Comparison of ENCODE assay signal across 8 cellular contexts in genomic region chr19:37078717-37079032, GRCh38. TPM values are rescaled to one million over a fixed set of nuclear protein-coding genes. Genes with fewer than 3 reads are reported as not detected.
DNase-seq lines count a peak whose midpoint lies in the region; ATAC-seq, FAIRE-seq and TF ChIP-seq lines count a peak whose summit lies in the region.

No MANE protein-coding gene starts in this region.

- no peak for FAIRE-seq in kidney (lab: Jason Lieb, UNC)

- peaks cover 23% of the 10 kb centered on the region for H3K9me3 Mint-ChIP-seq in activated CD4-positive, alpha-beta T cell treated with anti-CD3 and anti-CD28 coated beads for 36 hours (ENCODE audit: low read depth)
- H3K9me3 Mint-ChIP-seq in activated naive CD4-positive, alpha-beta T cell treated with anti-CD3 and anti-CD28 coated beads, Interleukin-2, amount 50 U/mL, for 72 hours, result peaks cover 12 to 14% of the 10 kb centered on the region in 2 donors

- TF ChIP-seq POLR2A in suprapubic skin (IDR thresholded peaks at IDR 0.05), result no peak

- H3K4me3 ChIP-seq in kidney (ENCODE audit: low read length in 2 of 2) (peak overlapping the region; percentile 98 to 100), suprapubic skin (peak overlapping the region; percentile 90)

- H3K4me3 Mint-ChIP-seq in activated CD4-positive, alpha-beta T cell treated with anti-CD3 and anti-CD28 coated beads for 36 hours, result peak overlapping the region; percentile 97

- H3K4me1 ChIP-seq in kidney (ENCODE audit: control insufficient read depth in 1 of 2, insufficient read depth in 1 of 2, low read depth in 1 of 2, low read length in 2 of 2), result peaks cover 6 to 9% of the 10 kb centered on the region in 2 donors
- peaks cover 19% of the 10 kb centered on the region for H3K4me1 ChIP-seq in suprapubic skin

- H3K36me3 ChIP-seq in kidney (ENCODE audit: control insufficient read depth in 1 of 2, insufficient read depth in 2 of 2, low read length in 2 of 2), result no peaks in the 10 kb centered on the region
- no peaks in the 10 kb centered on the region for H3K36me3 ChIP-seq in suprapubic skin

- no peak for TF ChIP-seq EP300 in suprapubic skin (IDR thresholded peaks at IDR 0.05)

- peaks cover 23% of the 10 kb centered on the region for H3K4me1 Mint-ChIP-seq in activated CD4-positive, alpha-beta T cell treated with anti-CD3 and anti-CD28 coated beads for 36 hours

- POLR2A ChIA-PET in activated CD4-positive, alpha-beta T cell treated with anti-CD3 and anti-CD28 coated beads for 36 hours (lab: Charles Lee), result interaction anchor here (1.0 to 1.6 kb wide), 3 partner anchors 139 to 516 kb away, joined by 3 to 8 read pairs (median 6); partner anchors contain the start of genes ZNF383, ZNF540 and ZNF571

- peak overlapping the region; percentile 97 for H3K9ac ChIP-seq in kidney (ENCODE audit: low read length in 2 of 2)

- peak overlapping the region; percentile 85 to 87 for H3K27ac ChIP-seq in kidney (ENCODE audit: low read depth in 2 of 2, low read length in 2 of 2)
- peak overlapping the region; percentile 78 for H3K27ac ChIP-seq in suprapubic skin

- CTCF ChIA-PET in activated CD4-positive, alpha-beta T cell treated with anti-CD3 and anti-CD28 coated beads for 36 hours (lab: Charles Lee), result interaction anchor here (1.1 kb wide), 1 partner anchor 106 kb away, joined by 6 read pairs; no protein-coding TSS in a partner anchor

- H3K9me3 ChIP-seq in kidney (ENCODE audit: control insufficient read depth in 1 of 2, low read length in 2 of 2), result peaks cover 3 to 10% of the 10 kb centered on the region in 2 donors
- no peaks in the 10 kb centered on the region for H3K9me3 ChIP-seq in suprapubic skin

- WGBS in suprapubic skin, result 0% methylated on average over 7 of the region's 7 CpGs

- TF ChIP-seq CTCF in kidney (IDR thresholded peaks at IDR 0.05; ENCODE audit: borderline replicate concordance, extremely low read depth, insufficient read depth), result no peak
- no peak for TF ChIP-seq CTCF in suprapubic skin (IDR thresholded peaks at IDR 0.05)

- peaks cover 49% of the 10 kb centered on the region for H3K36me3 Mint-ChIP-seq in activated CD4-positive, alpha-beta T cell treated with anti-CD3 and anti-CD28 coated beads for 36 hours (ENCODE audit: low read depth)
- H3K36me3 Mint-ChIP-seq in activated naive CD4-positive, alpha-beta T cell treated with anti-CD3 and anti-CD28 coated beads, Interleukin-2, amount 50 U/mL, for 72 hours, result peaks cover 30 to 69% of the 10 kb centered on the region in 2 donors

- no peaks in the 10 kb centered on the region for H3K27me3 ChIP-seq in suprapubic skin

- no peak for DNase-seq in activated CD4-positive, alpha-beta T cell treated with anti-CD3 and anti-CD28 coated beads for 36 hours
- DNase-seq in activated CD4-positive, alpha-beta T cell treated with anti-CD3 and anti-CD28 coated beads, Interleukin-2, amount 50 U/mL, for 1 hour, result no peak
- no peak for DNase-seq in activated naive CD4-positive, alpha-beta T cell treated with anti-CD3 and anti-CD28 coated beads, Interleukin-2, amount 50 U/mL, for 72 hours (ENCODE audit: low spot score in 2 of 2)
- DNase-seq in kidney, result no peak
- no peak for DNase-seq in suprapubic skin (ENCODE audit: low spot score in 2 of 2)
- DNase-seq in NCI-H1092 (lab: John Stamatoyannopoulos, UW), result no peak
- DNase-seq in middle frontal gyrus (ENCODE audit: extremely low spot score, low spot score), result no peak

- H3K27me3 Mint-ChIP-seq in activated CD4-positive, alpha-beta T cell treated with anti-CD3 and anti-CD28 coated beads for 36 hours, result no peaks in the 10 kb centered on the region

- intact Hi-C loops in activated CD4-positive, alpha-beta T cell treated with anti-CD3 and anti-CD28 coated beads for 36 hours (cut with DNase I, micrococcal nuclease), result loop anchor here (1.0 to 5.0 kb wide), 23 partner anchors 94 to 864 kb away; partner anchors contain the start of genes ZNF383 (in 2 of the 2), ZNF568 (in 2 of the 2), ZNF829 (in 2 of the 2) and ZFP14 (in 1 of the 2)
- intact Hi-C loops in kidney (cut with DNase I), result no loop called here

- peak overlapping the region; percentile 98 for H3K27ac Mint-ChIP-seq in activated CD4-positive, alpha-beta T cell treated with anti-CD3 and anti-CD28 coated beads for 36 hours
- peak overlapping the region; percentile 92 to 98 for H3K27ac Mint-ChIP-seq in activated naive CD4-positive, alpha-beta T cell treated with anti-CD3 and anti-CD28 coated beads, Interleukin-2, amount 50 U/mL, for 72 hours

- no peak for ATAC-seq in activated CD4-positive, alpha-beta T cell treated with anti-CD3 and anti-CD28 coated beads for 36 hours
- no peak for ATAC-seq in activated naive CD4-positive, alpha-beta T cell treated with anti-CD3 and anti-CD28 coated beads, Interleukin-2, amount 50 U/mL, for 72 hours
- no peak for ATAC-seq in HG02759 (IDR thresholded peaks at IDR 0.05; ENCODE audit: unreplicated experiment)

RNA-seq across cellular contexts. Expression of gene ZNF420, which starts 0.4 kb away (rescaled TPM):
- 10 to 100 TPM in 1 of 2 experiments, 1 to 10 TPM in 1; 9.1 to 12.8 TPM for total RNA-seq in activated CD4-positive, alpha-beta T cell treated with anti-CD3 and anti-CD28 coated beads for 36 hours
- 10 to 100 TPM in 1 of 2 donors, 1 to 10 TPM in 1; 8.5 to 14.2 TPM for total RNA-seq in activated naive CD4-positive, alpha-beta T cell treated with anti-CD3 and anti-CD28 coated beads, Interleukin-2, amount 50 U/mL, for 72 hours
- total RNA-seq in kidney, result 11.9 TPM
- polyA plus RNA-seq in kidney (ENCODE audit: insufficient read depth, low read depth, low replicate concordance), result 5.9 TPM
- total RNA-seq in suprapubic skin, result 1 to 10 TPM; 3.6 to 8.7 (median 4.9) TPM
